In the genomic region with DNA sequence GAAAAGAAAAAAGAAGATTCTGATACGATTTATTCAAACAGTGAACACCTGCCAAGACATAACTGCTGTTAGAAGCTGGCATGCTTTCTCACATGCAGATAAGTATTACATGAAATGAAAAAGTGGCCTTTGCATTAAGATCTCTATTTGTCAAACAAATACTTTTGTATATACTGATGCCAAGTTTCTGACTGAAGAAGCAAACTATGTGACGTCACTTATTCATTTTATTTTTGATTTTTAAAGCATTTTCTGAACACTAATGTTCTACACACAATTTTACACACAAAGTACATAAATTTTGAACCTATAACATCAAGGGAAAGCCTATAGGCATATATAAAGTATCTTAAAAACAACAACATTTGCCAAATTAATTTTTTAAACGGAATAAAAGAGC, we compare ENCODE assay signal across 30 cellular contexts.
DNase-seq lines count a peak whose midpoint lies in the region; ATAC-seq, FAIRE-seq and TF ChIP-seq lines count a peak whose summit lies in the region.
"Had no signal": no experiment of that assay in that cellular context is flagged by ENCODE, and none has a peak within 500 bp of the region (broad histone marks: within the 10 kb centered on the region; RNA-seq: fewer than 3 reads in every experiment).

No MANE protein-coding gene starts in this region.

- H3K4me3 ChIP-seq in HepG2 (replicated peaks in 1 of 3; ENCODE audit: insufficient read depth in 1 of 3, low read depth in 2 of 3, low read length in 3 of 3) = no peak overlapping the region
- no peak overlapping the region for H3K4me3 ChIP-seq in right lobe of liver
- H3K4me3 ChIP-seq: A549; BLaER1; BLaER1 treated with 17β-estradiol and CSF1 and Interleukin-3, amounts not matched to agents 10 nM and 100 nM had no signal

- no TSS peak for BruUV-seq in HepG2 (replicated peaks; lab: Mats Ljungman, UMichigan)

- POLR2A ChIA-PET in HepG2 (lab: Yijun Ruan, JAX) = no interaction called here

- no peak overlapping the region for H3K27ac ChIP-seq in HepG2 (ENCODE audit: extremely low read length, insufficient read depth, low read length)
- no peak overlapping the region for H3K27ac ChIP-seq in right lobe of liver
- H3K27ac ChIP-seq: 22Rv1; A549; BLaER1; BLaER1 treated with 17β-estradiol and CSF1 and Interleukin-3, amounts not matched to agents 10 nM and 100 nM; C4-2B had no signal

- ATAC-seq in HepG2 (no peak), right lobe of liver (no peak), GM18511 (IDR thresholded peaks at IDR 0.05; ENCODE audit: unreplicated experiment) (no peak)
- ATAC-seq: A549; CD8-positive, alpha-beta T cell had no signal

- H4K20me1 ChIP-seq in HepG2 (ENCODE audit: insufficient read depth, low read length) = no peaks in the 10 kb centered on the region
- H4K20me1 ChIP-seq: BLaER1; BLaER1 treated with 17β-estradiol and CSF1 and Interleukin-3, amounts not matched to agents 10 nM and 100 nM had no signal

- H3K27me3 ChIP-seq in HepG2 (ENCODE audit: control insufficient read depth in 1 of 2, insufficient read depth in 2 of 2, low read length in 2 of 2) (no peaks in the 10 kb centered on the region), right lobe of liver (no peaks in the 10 kb centered on the region)
- H3K27me3 ChIP-seq: BLaER1; BLaER1 treated with 17β-estradiol and CSF1 and Interleukin-3, amounts not matched to agents 10 nM and 100 nM had no signal

- no peak for DNase-seq in HepG2 (ENCODE audit: low spot score)
- DNase-seq in right lobe of liver = no peak
- DNase-seq: 8988T; ACHN; AML-193; BE2C; C1 segment of cervical spinal cord; Caco-2; Calu3; CD4-positive, alpha-beta memory T cell; CD4-positive, alpha-beta T cell; CD4-positive, CD25-positive, alpha-beta regulatory T cell; CD8-positive, alpha-beta memory T cell; CD8-positive, alpha-beta T cell; COR-L47; DMS 273 treated with DMSO at 0.1 percent for 48 hours; DMS153; DMS53; DMS79; DMS79 treated with DMSO at 0.1 percent for 48 hours; DND-41; EL had no signal

- no peak overlapping the region for H3K4me2 ChIP-seq in HepG2 (ENCODE audit: low read depth, low read length)
- H3K4me2 ChIP-seq: A549; BLaER1; BLaER1 treated with 17β-estradiol and CSF1 and Interleukin-3, amounts not matched to agents 10 nM and 100 nM had no signal

- H3K36me3 ChIP-seq in HepG2 (replicated peaks in 1 of 2; ENCODE audit: control insufficient read depth in 1 of 2, insufficient read depth in 2 of 2, low read length in 2 of 2) (no peaks in the 10 kb centered on the region), right lobe of liver (no peaks in the 10 kb centered on the region)
- H3K36me3 ChIP-seq: BE2C, BLaER1 had no signal

- H3K4me1 ChIP-seq in HepG2 (ENCODE audit: insufficient read depth, low read length) = no peaks in the 10 kb centered on the region
- no peaks in the 10 kb centered on the region for H3K4me1 ChIP-seq in right lobe of liver
- H3K4me1 ChIP-seq: A549; BE2C; BLaER1; BLaER1 treated with 17β-estradiol and CSF1 and Interleukin-3, amounts not matched to agents 10 nM and 100 nM; Caco-2 had no signal

- FAIRE-seq in HepG2 (lab: Jason Lieb, UNC) (no peak), A204.1 (lab: Jason Lieb, UNC) (peak; percentile 41)
- FAIRE-seq: D721Med had no signal

- TF ChIP-seq POLR2A in HepG2 (IDR thresholded peaks at IDR 0.05; ENCODE audit: insufficient read depth in 1 of 2, low read depth in 2 of 2, low read length in 2 of 2) = no peak
- no peak for TF ChIP-seq POLR2A in right lobe of liver (IDR thresholded peaks at IDR 0.05)

- CTCF ChIA-PET in HepG2 (lab: Yijun Ruan, JAX; ENCODE audit: low intra/inter-chr PET ratio, low total read pairs) = no interaction called here

- in situ Hi-C loops in HepG2 (cut with HindIII; ENCODE audit: extremely low pct_ligation_motif_present, low pct_unique_long_range_greater_than_20kb) = no loop called here

- intact Hi-C loops in HepG2 (cut with micrococcal nuclease; ENCODE audit: unreplicated experiment) (no loop called here), right lobe of liver (cut with DNase I) (no loop called here)

- TF ChIP-seq RAD21 in HepG2 (CRISPR knock-in tag; IDR thresholded peaks at IDR 0.05) = no peak

- H2AFZ ChIP-seq in HepG2 (ENCODE audit: low read length) = no peak overlapping the region

- H3K9ac ChIP-seq in HepG2 (ENCODE audit: insufficient read depth, low read depth, low read length) = no peak overlapping the region
- H3K9ac ChIP-seq: BLaER1; BLaER1 treated with 17β-estradiol and CSF1 and Interleukin-3, amounts not matched to agents 10 nM and 100 nM had no signal

- no peak for TF ChIP-seq CTCF in HepG2 (CRISPR knock-in tag; IDR thresholded peaks at IDR 0.05)
- no peak for TF ChIP-seq CTCF in right lobe of liver (IDR thresholded peaks at IDR 0.05)

- H3K9me3 ChIP-seq in HepG2 (ENCODE audit: low read length) = no peaks in the 10 kb centered on the region
- no peaks in the 10 kb centered on the region for H3K9me3 ChIP-seq in right lobe of liver
- H3K9me3 ChIP-seq: A549, BE2C, BLaER1, Caco-2 had no signal

- TF ChIP-seq EP300 in HepG2 (IDR thresholded peaks at IDR 0.05; ENCODE audit: low read depth in 2 of 2, low read length in 2 of 2) (no peak), HepG2 (CRISPR knock-in tag; IDR thresholded peaks at IDR 0.05; ENCODE audit: borderline replicate concordance) (no peak)

- H3K79me2 ChIP-seq in HepG2 (ENCODE audit: insufficient read depth, low read length) = no peaks in the 10 kb centered on the region

- 31% methylated on average over 3 of the region's 3 CpGs for WGBS in HepG2 (ENCODE audit: low lambda C conversion rate)
- 46% methylated on average over 3 of the region's 3 CpGs for WGBS in right lobe of liver (ENCODE audit: insufficient coverage, low coverage, low lambda C conversion rate, missing lambda C conversion rate)

TF ChIP-seq in HepG2, 621 proteins besides CTCF, POLR2A, EP300 and RAD21:
- TF ChIP-seq SMC3 (IDR thresholded peaks at IDR 0.05; ENCODE audit: low read length) = no peak
- TF ChIP-seq ATF7 (IDR thresholded peaks at IDR 0.05) = peak; percentile 91
- TF ChIP-seq ATF7 (CRISPR knock-in tag; IDR thresholded peaks at IDR 0.05) = no peak
- no peak for TF ChIP-seq SIX4 (CRISPR knock-in tag; IDR thresholded peaks at IDR 0.05)
- no peak for TF ChIP-seq ZMAT3 (CRISPR knock-in tag; conservative IDR thresholded peaks at IDR 0.05)
- TF ChIP-seq SRSF4 (IDR thresholded peaks at IDR 0.05; ENCODE audit: low read depth, low read length, poor library complexity, severe bottlenecking) = no peak
- TF ChIP-seq NR2F1 (CRISPR knock-in tag; IDR thresholded peaks at IDR 0.05) = no peak
- peak; percentile 94 for TF ChIP-seq CREB1 (IDR thresholded peaks at IDR 0.05)
- no peak for TF ChIP-seq CREB1 (CRISPR knock-in tag; IDR thresholded peaks at IDR 0.05)
- TF ChIP-seq, protein P1, sequence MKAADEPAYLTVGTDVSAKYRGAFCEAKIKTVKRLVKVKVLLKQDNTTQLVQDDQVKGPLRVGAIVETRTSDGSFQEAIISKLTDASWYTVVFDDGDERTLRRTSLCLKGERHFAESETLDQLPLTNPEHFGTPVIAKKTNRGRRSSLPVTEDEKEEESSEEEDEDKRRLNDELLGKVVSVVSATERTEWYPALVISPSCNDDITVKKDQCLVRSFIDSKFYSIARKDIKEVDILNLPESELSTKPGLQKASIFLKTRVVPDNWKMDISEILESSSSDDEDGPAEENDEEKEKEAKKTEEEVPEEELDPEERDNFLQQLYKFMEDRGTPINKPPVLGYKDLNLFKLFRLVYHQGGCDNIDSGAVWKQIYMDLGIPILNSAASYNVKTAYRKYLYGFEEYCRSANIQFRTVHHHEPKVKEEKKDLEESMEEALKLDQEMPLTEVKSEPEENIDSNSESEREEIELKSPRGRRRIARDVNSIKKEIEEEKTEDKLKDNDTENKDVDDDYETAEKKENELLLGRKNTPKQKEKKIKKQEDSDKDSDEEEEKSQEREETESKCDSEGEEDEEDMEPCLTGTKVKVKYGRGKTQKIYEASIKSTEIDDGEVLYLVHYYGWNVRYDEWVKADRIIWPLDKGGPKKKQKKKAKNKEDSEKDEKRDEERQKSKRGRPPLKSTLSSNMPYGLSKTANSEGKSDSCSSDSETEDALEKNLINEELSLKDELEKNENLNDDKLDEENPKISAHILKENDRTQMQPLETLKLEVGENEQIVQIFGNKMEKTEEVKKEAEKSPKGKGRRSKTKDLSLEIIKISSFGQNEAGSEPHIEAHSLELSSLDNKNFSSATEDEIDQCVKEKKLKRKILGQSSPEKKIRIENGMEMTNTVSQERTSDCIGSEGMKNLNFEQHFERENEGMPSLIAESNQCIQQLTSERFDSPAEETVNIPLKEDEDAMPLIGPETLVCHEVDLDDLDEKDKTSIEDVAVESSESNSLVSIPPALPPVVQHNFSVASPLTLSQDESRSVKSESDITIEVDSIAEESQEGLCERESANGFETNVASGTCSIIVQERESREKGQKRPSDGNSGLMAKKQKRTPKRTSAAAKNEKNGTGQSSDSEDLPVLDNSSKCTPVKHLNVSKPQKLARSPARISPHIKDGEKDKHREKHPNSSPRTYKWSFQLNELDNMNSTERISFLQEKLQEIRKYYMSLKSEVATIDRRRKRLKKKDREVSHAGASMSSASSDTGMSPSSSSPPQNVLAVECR (CRISPR knock-in tag; IDR thresholded peaks at IDR 0.05; ENCODE audit: borderline replicate concordance) = no peak
